Comparison of ENCODE assay signal across 25 cellular contexts in the genomic region with DNA sequence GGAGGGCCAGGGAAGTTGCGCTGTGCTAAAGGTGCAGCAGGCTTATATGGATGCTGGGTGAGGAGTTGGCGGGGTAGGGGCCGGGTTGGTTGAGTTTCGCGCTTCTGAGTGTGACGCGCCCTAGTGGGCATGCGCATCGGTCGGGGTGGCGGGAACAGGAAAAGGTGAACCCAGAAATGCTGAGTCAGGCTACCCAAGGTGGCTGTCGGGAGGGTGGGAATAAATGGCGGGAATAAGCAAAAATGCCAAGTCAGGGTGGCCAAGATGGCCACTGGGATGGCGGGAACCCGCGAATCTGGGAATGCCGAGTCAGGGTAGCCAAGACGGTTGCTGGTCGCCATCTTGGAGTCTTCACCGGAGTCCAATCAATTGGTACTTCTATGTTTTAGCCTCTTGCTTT.
"Had no signal": no experiment of that assay in that cellular context is flagged by ENCODE, and none has a peak within 500 bp of the region (broad histone marks: within the 10 kb centered on the region; RNA-seq: fewer than 3 reads in every experiment).

No MANE protein-coding gene starts in this region.

- DNase-seq: Kasumi-1, MM.1S, NCI-H1105, NCI-H1417, NCI-H1436 treated with DMSO at 0.1 percent for 48 hours, NCI-H187, NCI-H2029, NCI-H2081 treated with DMSO at 0.1 percent for 48 hours, NCI-H2171, NCI-H226, NCI-H446, NCI-H510A, NCI-H524 treated with DMSO at 0.1 percent for 48 hours, NCI-H69, NCI-H774, PC-3, SHP77, SK-N-SH, SW 1271, T-cell had no signal

- H3K27ac ChIP-seq: HL-60, KMS-11, RWPE1 had no signal

- ATAC-seq: Panc1, PC-3, T-cell had no signal

- H3K9me3 ChIP-seq: SK-N-SH had no signal

- FAIRE-seq: HTR-8/SVneo had no signal

- H3K9ac ChIP-seq: KMS-11, SK-N-SH had no signal

- H3K4me2 ChIP-seq: KMS-11, SK-N-SH had no signal
